In genomic region chr17:78865682-78866390, GRCh38 we compare ENCODE assay signal across 9 cellular contexts. TPM values are rescaled to one million over a fixed set of nuclear protein-coding genes. Genes with fewer than 3 reads are reported as not detected.
DNase-seq lines count a peak whose midpoint lies in the region; ATAC-seq and TF ChIP-seq lines count a peak whose summit lies in the region.
"Had no signal": no experiment of that assay in that cellular context is flagged by ENCODE, and none has a peak within 500 bp of the region (broad histone marks: within the 10 kb centered on the region; RNA-seq: fewer than 3 reads in every experiment).

No MANE protein-coding gene starts in this region.

- peaks cover 0 to 13% of the 10 kb centered on the region in 2 donors for H3K4me1 ChIP-seq in right atrium auricular region

- H3K27me3 ChIP-seq in right atrium auricular region = no peaks in the 10 kb centered on the region

- DNase-seq in EL (peak; percentile 80), MV-4-11 (lab: John Stamatoyannopoulos, UW) (peak; percentile 62), SW 1271 (lab: John Stamatoyannopoulos, UW) (peak; percentile 32 to 75), right atrium auricular region (ENCODE audit: low spot score) (peak; percentile 91), sciatic nerve (ENCODE audit: low spot score) (peak; percentile 87), 8988T (no peak)

- H3K4me3 ChIP-seq in right atrium auricular region = no peak overlapping the region

- no peaks in the 10 kb centered on the region for H3K9me3 ChIP-seq in right atrium auricular region

- intact Hi-C loops in sciatic nerve (cut with DNase I) = loop anchor here (5.0 kb wide), 1 partner anchor 106 kb away; no protein-coding TSS in a partner anchor

- H3K27ac ChIP-seq in angular gyrus (ENCODE audit: low read depth, low read length) (peak overlapping the region; percentile 76), right atrium auricular region (peak overlapping the region in 1 of 2 donors; percentile 46)
- H3K27ac ChIP-seq: epithelial cell of prostate had no signal

- TF ChIP-seq CTCF in right atrium auricular region (IDR thresholded peaks at IDR 0.05) = peak; percentile 96 to 98

- ATAC-seq in sciatic nerve (peak; percentile 53), GM21786 (IDR thresholded peaks at IDR 0.05; ENCODE audit: unreplicated experiment) (no peak)

- H3K36me3 ChIP-seq in right atrium auricular region = peaks cover 26% of the 10 kb centered on the region

RNA-seq across cellular contexts. Expression of gene USP36, which starts 25.2 kb away (rescaled TPM):
- total RNA-seq in right atrium auricular region = 10 to 100 TPM; 15.4 to 18.1 TPM
- 109 TPM for total RNA-seq in sciatic nerve

RNA-seq across cellular contexts. Expression of gene CEP295NL, which starts 37.2 kb away (rescaled TPM):
- total RNA-seq in right atrium auricular region = 1 to 10 TPM in 1 of 2 donors, under 1 TPM in 1; 0.83 to 1.1 TPM
- total RNA-seq in sciatic nerve = 16.7 TPM

RNA-seq across cellular contexts. Expression of gene TIMP2, which starts 59.4 kb away (rescaled TPM):
- total RNA-seq in right atrium auricular region (100 to 1,000 TPM in 1 of 2 donors, 10 to 100 TPM in 1; 99.1 to 158 TPM), sciatic nerve (720 TPM)
